ENCODE assay signal across 8 cellular contexts in the genomic region with DNA sequence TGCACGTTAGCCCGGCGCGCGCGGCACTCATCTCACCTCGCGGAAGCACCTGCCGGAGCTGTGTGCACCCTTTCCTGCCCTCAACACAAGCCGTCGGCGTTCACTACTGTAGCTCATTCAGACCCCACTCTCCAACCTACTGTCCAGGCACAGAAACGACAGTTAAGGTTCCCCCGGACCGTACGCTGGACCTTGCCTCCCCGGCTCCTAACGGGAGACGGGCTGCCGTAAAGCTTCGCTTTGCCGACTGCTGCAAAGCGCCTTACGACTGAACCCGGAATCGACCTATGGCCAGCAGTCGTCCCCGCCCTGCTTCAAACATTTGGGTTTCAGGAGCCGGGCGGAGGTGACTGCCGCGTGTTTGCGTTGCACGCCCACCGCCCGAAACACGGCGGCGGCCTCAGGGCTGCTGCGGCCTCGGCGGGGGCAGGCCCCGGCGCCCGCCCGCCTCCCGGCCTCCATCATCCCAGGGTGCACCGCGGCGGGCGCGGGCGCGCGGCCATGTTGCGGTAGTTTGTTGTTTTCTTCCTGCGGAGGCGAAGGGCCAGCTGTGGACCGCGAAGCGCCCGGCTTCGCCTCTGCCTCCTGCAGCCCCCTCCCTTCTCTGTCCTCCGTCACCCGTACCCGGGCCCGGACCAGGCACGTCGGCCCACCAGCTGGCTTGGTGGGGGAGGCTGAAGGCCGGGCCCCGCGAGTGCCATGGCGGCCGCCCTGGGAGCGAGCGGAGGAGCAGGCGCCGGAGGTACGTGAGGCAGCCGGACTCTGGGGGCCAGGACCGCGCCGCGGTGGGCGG. TPM values are rescaled to one million over a fixed set of nuclear protein-coding genes. Genes with fewer than 3 reads are reported as not detected.
DNase-seq lines count a peak whose midpoint lies in the region; ATAC-seq and TF ChIP-seq lines count a peak whose summit lies in the region.

A gene with protein sequence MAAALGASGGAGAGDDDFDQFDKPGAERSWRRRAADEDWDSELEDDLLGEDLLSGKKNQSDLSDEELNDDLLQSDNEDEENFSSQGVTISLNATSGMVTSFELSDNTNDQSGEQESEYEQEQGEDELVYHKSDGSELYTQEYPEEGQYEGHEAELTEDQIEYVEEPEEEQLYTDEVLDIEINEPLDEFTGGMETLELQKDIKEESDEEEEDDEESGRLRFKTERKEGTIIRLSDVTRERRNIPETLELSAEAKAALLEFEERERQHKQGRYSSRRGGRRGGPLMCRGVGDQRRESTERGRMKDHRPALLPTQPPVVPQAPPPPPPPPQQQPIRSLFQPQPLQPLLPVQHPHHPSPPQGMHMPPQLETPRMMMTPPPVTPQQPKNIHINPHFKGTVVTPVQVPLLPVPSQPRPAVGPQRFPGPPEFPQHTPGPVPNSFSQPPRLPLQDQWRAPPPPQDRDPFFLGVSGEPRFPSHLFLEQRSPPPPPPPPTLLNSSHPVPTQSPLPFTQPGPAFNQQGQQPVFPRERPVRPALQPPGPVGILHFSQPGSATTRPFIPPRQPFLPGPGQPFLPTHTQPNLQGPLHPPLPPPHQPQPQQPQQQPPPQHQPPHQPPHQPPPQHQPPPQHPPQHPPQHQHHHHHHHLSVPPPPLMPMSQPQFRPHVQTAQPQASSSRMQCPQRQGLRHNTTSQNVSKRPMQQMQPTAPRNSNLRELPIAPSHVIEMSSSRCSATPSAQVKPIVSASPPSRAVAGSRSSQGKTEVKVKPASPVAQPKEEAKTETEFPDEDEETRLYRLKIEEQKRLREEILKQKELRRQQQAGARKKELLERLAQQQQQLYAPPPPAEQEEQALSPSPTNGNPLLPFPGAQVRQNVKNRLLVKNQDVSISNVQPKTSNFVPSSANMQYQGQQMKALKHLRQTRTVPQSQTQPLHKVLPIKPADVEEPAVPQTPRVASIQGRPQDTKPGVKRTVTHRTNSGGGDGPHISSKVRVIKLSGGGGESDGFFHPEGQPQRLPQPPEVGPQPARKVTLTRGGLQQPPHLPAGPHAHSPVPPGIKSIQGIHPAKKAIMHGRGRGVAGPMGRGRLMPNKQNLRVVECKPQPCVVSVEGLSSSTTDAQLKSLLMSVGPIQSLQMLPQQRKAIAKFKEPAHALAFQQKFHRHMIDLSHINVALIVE (plus strand): TSS at position 484 of the 793 bp plus-strand sequence. CDS start 216 bp downstream, at position 700.

- peak; percentile 89 for DNase-seq in NCI-H526 treated with DMSO at 0.1 percent for 48 hours (lab: John Stamatoyannopoulos, UW)
- peak; percentile 67 for DNase-seq in activated CD4-positive, alpha-beta T cell treated with anti-CD3 and anti-CD28 coated beads, Interleukin-2, amount 50 U/mL, for 1 hour
- peak; percentile 80 to 94 for DNase-seq in left lung
- DNase-seq in stimulated activated CD4-positive, alpha-beta T cell treated with anti-CD3 and anti-CD28 coated beads, Interleukin-2, amount 100 ng/mL, for 4 hours (ENCODE audit: low read depth), result peak; percentile 56

- peak within 1 kb of the TSS; percentile 100 for H3K4me3 Mint-ChIP-seq in dendritic cell treated with granulocyte-macrophage colony-stimulating factor and Interleukin-4, amounts not matched to agents 40 ng/mL and 50 ng/mL, for 4 days

- peak within 1 kb of the TSS; percentile 94 for H3K27ac Mint-ChIP-seq in dendritic cell treated with granulocyte-macrophage colony-stimulating factor and Interleukin-4, amounts not matched to agents 40 ng/mL and 50 ng/mL, for 4 days

- TF ChIP-seq CTCF in left lung (IDR thresholded peaks at IDR 0.05), result no peak

- H3K36me3 Mint-ChIP-seq in dendritic cell treated with granulocyte-macrophage colony-stimulating factor and Interleukin-4, amounts not matched to agents 40 ng/mL and 50 ng/mL, for 4 days (ENCODE audit: low read depth), result peaks cover 71% of the 10 kb centered on the region

- no peaks in the 10 kb centered on the region for H3K27me3 ChIP-seq in BLaER1 treated with 17β-estradiol and CSF1 and Interleukin-3, amounts not matched to agents 10 nM and 100 nM
- H3K27me3 ChIP-seq in left lung, result no peaks in the 10 kb centered on the region

- intact Hi-C loops in dendritic cell treated with granulocyte-macrophage colony-stimulating factor and Interleukin-4, amounts not matched to agents 40 ng/mL and 50 ng/mL, for 4 days (cut with micrococcal nuclease), result loop anchor here (2.0 kb wide), 1 partner anchor 46 kb away; no protein-coding TSS in a partner anchor
- intact Hi-C loops in left lung (cut with DNase I), result loop anchor here in 1 of 2 donors (10.0 kb wide), 1 partner anchor 90 kb away; no protein-coding TSS in a partner anchor

- peaks cover 13 to 38% (median 33%) of the 10 kb centered on the region in 11 experiments for H3K9me3 ChIP-seq in BLaER1 treated with 17β-estradiol and CSF1 and Interleukin-3, amounts not matched to agents 10 nM and 100 nM (replicated peaks in 1 of 11)
- H3K9me3 ChIP-seq in left lung, result peaks cover 0 to 13% of the 10 kb centered on the region in 2 donors

- H3K4me3 ChIP-seq in BLaER1 treated with 17β-estradiol and CSF1 and Interleukin-3, amounts not matched to agents 10 nM and 100 nM, result peak within 1 kb of the TSS; percentile 80 to 99 (median 94)
- peak within 1 kb of the TSS; percentile 98 for H3K4me3 ChIP-seq in left lung

- H3K9ac ChIP-seq in BLaER1 treated with 17β-estradiol and CSF1 and Interleukin-3, amounts not matched to agents 10 nM and 100 nM, result peak within 1 kb of the TSS; percentile 96 to 100 (median 99)

- H3K4me1 Mint-ChIP-seq in dendritic cell treated with granulocyte-macrophage colony-stimulating factor and Interleukin-4, amounts not matched to agents 40 ng/mL and 50 ng/mL, for 4 days (ENCODE audit: low read depth), result peaks cover 42% of the 10 kb centered on the region

- peaks cover 17 to 48% (median 22%) of the 10 kb centered on the region in 10 experiments for H3K4me1 ChIP-seq in BLaER1 treated with 17β-estradiol and CSF1 and Interleukin-3, amounts not matched to agents 10 nM and 100 nM
- peaks cover 9 to 37% of the 10 kb centered on the region in 2 donors for H3K4me1 ChIP-seq in left lung

- peak within 1 kb of the TSS; percentile 96 to 100 (median 99) for H3K27ac ChIP-seq in BLaER1 treated with 17β-estradiol and CSF1 and Interleukin-3, amounts not matched to agents 10 nM and 100 nM
- H3K27ac ChIP-seq in left lung, result peak within 1 kb of the TSS; percentile 95

- ATAC-seq in GM19324 (IDR thresholded peaks at IDR 0.05; ENCODE audit: low FRiP score, unreplicated experiment), result peak; percentile 83
- peak; percentile 71 for ATAC-seq in HG03460 (IDR thresholded peaks at IDR 0.05; ENCODE audit: unreplicated experiment)
- peak; percentile 95 for ATAC-seq in left lung

- H3K4me2 ChIP-seq in BLaER1 treated with 17β-estradiol and CSF1 and Interleukin-3, amounts not matched to agents 10 nM and 100 nM, result peak within 1 kb of the TSS; percentile 72 to 95 (median 90)

- no peaks in the 10 kb centered on the region for H3K27me3 Mint-ChIP-seq in dendritic cell treated with granulocyte-macrophage colony-stimulating factor and Interleukin-4, amounts not matched to agents 40 ng/mL and 50 ng/mL, for 4 days

- peaks cover 2 to 40% (median 26%) of the 10 kb centered on the region in 11 experiments; a peak in 15 of 22 replicates for H4K20me1 ChIP-seq in BLaER1 treated with 17β-estradiol and CSF1 and Interleukin-3, amounts not matched to agents 10 nM and 100 nM

- H3K36me3 ChIP-seq in BLaER1 treated with 17β-estradiol and CSF1 and Interleukin-3, amounts not matched to agents 10 nM and 100 nM, result peaks cover 38 to 68% (median 59%) of the 10 kb centered on the region in 11 experiments
- H3K36me3 ChIP-seq in left lung, result peaks cover 0 to 40% of the 10 kb centered on the region in 2 donors

- H3K9me3 Mint-ChIP-seq in dendritic cell treated with granulocyte-macrophage colony-stimulating factor and Interleukin-4, amounts not matched to agents 40 ng/mL and 50 ng/mL, for 4 days, result peaks cover 29% of the 10 kb centered on the region

RNA-seq across cellular contexts. Expression of the gene that starts here (rescaled TPM):
- total RNA-seq in left lung, result 10 to 100 TPM; 44.5 to 54.0 TPM

Comparison
In these comparisons a context has a peak if more than half of its experiments do, and no peak if none do; other contexts are left out.
1. Peak in every context shown above with its lines: DNase-seq, ATAC-seq, H3K4me3 ChIP-seq and H3K27ac ChIP-seq.